Comparison of ENCODE assay signal across 1 cellular context in genomic region chr1:185966487-185966886, GRCh38.
TF ChIP-seq lines count a peak whose summit lies in the region.

No MANE protein-coding gene starts in this region.

TF ChIP-seq in SK-N-SH, 30 proteins besides CTCF, POLR2A, EP300 and RAD21 (continued from another document):
- TF ChIP-seq, protein P1, sequence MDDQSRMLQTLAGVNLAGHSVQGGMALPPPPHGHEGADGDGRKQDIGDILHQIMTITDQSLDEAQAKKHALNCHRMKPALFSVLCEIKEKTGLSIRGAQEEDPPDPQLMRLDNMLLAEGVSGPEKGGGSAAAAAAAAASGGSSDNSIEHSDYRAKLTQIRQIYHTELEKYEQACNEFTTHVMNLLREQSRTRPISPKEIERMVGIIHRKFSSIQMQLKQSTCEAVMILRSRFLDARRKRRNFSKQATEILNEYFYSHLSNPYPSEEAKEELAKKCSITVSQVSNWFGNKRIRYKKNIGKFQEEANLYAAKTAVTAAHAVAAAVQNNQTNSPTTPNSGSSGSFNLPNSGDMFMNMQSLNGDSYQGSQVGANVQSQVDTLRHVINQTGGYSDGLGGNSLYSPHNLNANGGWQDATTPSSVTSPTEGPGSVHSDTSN (IDR thresholded peaks at IDR 0.05), result no peak
